Comparison of ENCODE assay signal across 10 cellular contexts in genomic region chr3:127226946-127227842, GRCh38. TPM values are rescaled to one million over a fixed set of nuclear protein-coding genes. Genes with fewer than 3 reads are reported as not detected.
DNase-seq lines count a peak whose midpoint lies in the region; ATAC-seq, FAIRE-seq and TF ChIP-seq lines count a peak whose summit lies in the region.
"Had no signal": no experiment of that assay in that cellular context is flagged by ENCODE, and none has a peak within 500 bp of the region (broad histone marks: within the 10 kb centered on the region; RNA-seq: fewer than 3 reads in every experiment).

No MANE protein-coding gene starts in this region.

- intact Hi-C loops in GM12878 (cut with micrococcal nuclease; ENCODE audit: unreplicated experiment): no loop called here

- FAIRE-seq in GM12878 (lab: Jason Lieb, UNC): no peak

- WGBS in GM12878 (ENCODE audit: insufficient coverage, insufficient replicate concordance, low lambda C conversion rate, missing lambda C conversion rate): 40% methylated on average over 19 of the region's 22 CpGs

- H3K79me2 ChIP-seq in GM12878 (ENCODE audit: control insufficient read depth, insufficient read depth, low read length): no peaks in the 10 kb centered on the region
- H3K79me2 ChIP-seq in osteoblast (ENCODE audit: insufficient read depth, low read length): no peaks in the 10 kb centered on the region

- H3K9ac ChIP-seq in GM12878 (ENCODE audit: control insufficient read depth, insufficient read depth, low read length): no peak overlapping the region

- TF ChIP-seq POLR2A in GM12878 (IDR thresholded peaks at IDR 0.05; ENCODE audit: low read depth, low read length): peak; percentile 32; the same call in 1 of the 2 replicates

- CTCF ChIA-PET in GM12878 (lab: Yijun Ruan, JAX): interaction anchor here (1.1 to 1.7 kb wide), 4 partner anchors 17 to 78 kb away, joined by 3 to 5 read pairs (median 4); no protein-coding TSS in a partner anchor

- H3K4me3 ChIP-seq in GM12878 (no peak overlapping the region), osteoblast (ENCODE audit: insufficient read depth, low read length) (no peak overlapping the region)

- H3K4me2 ChIP-seq in GM12878 (ENCODE audit: control insufficient read depth, insufficient read depth): no peak overlapping the region
- H3K4me2 ChIP-seq in osteoblast (ENCODE audit: insufficient read depth, low read length): peak overlapping the region; percentile 53

- TF ChIP-seq RAD21 in GM12878 (IDR thresholded peaks at IDR 0.05; ENCODE audit: insufficient read depth, low read depth, low read length): no peak

- peaks cover 19% of the 10 kb centered on the region for H3K9me3 Mint-ChIP-seq in stimulated activated memory B cell treated with anti-CD40 and anti-IgM and Interleukin-4, amounts not matched to agents 10 μg/mL and 1 μg/mL and 100 μg/mL, for 72 hours

- H3K36me3 Mint-ChIP-seq in stimulated activated memory B cell treated with anti-CD40 and anti-IgM and Interleukin-4, amounts not matched to agents 10 μg/mL and 1 μg/mL and 100 μg/mL, for 72 hours: no peaks in the 10 kb centered on the region
- H3K36me3 Mint-ChIP-seq: brain had no signal

- no peak overlapping the region for H2AFZ ChIP-seq in GM12878 (ENCODE audit: control insufficient read depth, low read depth, low read length)
- H2AFZ ChIP-seq in osteoblast (ENCODE audit: low read length): no peak overlapping the region

- no peaks in the 10 kb centered on the region for H3K4me1 Mint-ChIP-seq in stimulated activated memory B cell treated with anti-CD40 and anti-IgM and Interleukin-4, amounts not matched to agents 10 μg/mL and 1 μg/mL and 100 μg/mL, for 72 hours
- H3K4me1 Mint-ChIP-seq: brain had no signal

- peaks cover 44% of the 10 kb centered on the region for H3K27me3 Mint-ChIP-seq in stimulated activated memory B cell treated with anti-CD40 and anti-IgM and Interleukin-4, amounts not matched to agents 10 μg/mL and 1 μg/mL and 100 μg/mL, for 72 hours

- POLR2A ChIA-PET in GM12878 (lab: Charles Lee): interaction anchor here (0.6 to 1.0 kb wide), 5 partner anchors 11 to 258 kb away, joined by 3 to 5 read pairs (median 3); no protein-coding TSS in a partner anchor

- SMC1A ChIA-PET in GM12878 (lab: Charles Lee; ENCODE audit: uncharacterized antibody, unreplicated experiment): interaction anchor here (0.6 to 2.7 kb wide), 6 partner anchors 10 to 316 kb away, joined by 3 to 16 read pairs (median 4); no protein-coding TSS in a partner anchor

- H4K20me1 ChIP-seq in GM12878 (ENCODE audit: control insufficient read depth, insufficient read depth) (no peaks in the 10 kb centered on the region), osteoblast (ENCODE audit: insufficient read depth, low read length) (no peaks in the 10 kb centered on the region)

- H3K9me3 ChIP-seq in GM12878 (replicated peaks; ENCODE audit: control insufficient read depth, insufficient read depth, low read length): peaks cover 2% of the 10 kb centered on the region; the same call in 2 of the 3 replicates
- H3K9me3 ChIP-seq in osteoblast (ENCODE audit: low read depth, low read length): no peaks in the 10 kb centered on the region

- TF ChIP-seq CTCF in GM13976 (IDR thresholded peaks at IDR 0.05; ENCODE audit: borderline replicate concordance, control extremely low read depth, extremely low read depth, insufficient read depth, missing control alignments): no peak
- no peak for TF ChIP-seq CTCF in GM12878 (IDR thresholded peaks at IDR 0.05 in 2 of 3, conservative IDR thresholded peaks at IDR 0.05 in 1 of 3; ENCODE audit: control insufficient read depth in 2 of 3, extremely low read depth in 1 of 3, insufficient read depth in 1 of 3, low read depth in 3 of 3, low read length in 3 of 3)
- TF ChIP-seq CTCF in osteoblast (IDR thresholded peaks at IDR 0.05; ENCODE audit: extremely low read depth, low read depth, low read length): no peak

- H3K4me3 Mint-ChIP-seq in stimulated activated memory B cell treated with anti-CD40 and anti-IgM and Interleukin-4, amounts not matched to agents 10 μg/mL and 1 μg/mL and 100 μg/mL, for 72 hours: no peak overlapping the region
- H3K4me3 Mint-ChIP-seq: brain had no signal

- in situ Hi-C loops in GM13976 (cut with MboI; ENCODE audit: low sequenced_read_pairs, unreplicated experiment): no loop called here
- in situ Hi-C loops in GM12878 (cut with MboI): no loop called here

- H3K27ac Mint-ChIP-seq in stimulated activated memory B cell treated with anti-CD40 and anti-IgM and Interleukin-4, amounts not matched to agents 10 μg/mL and 1 μg/mL and 100 μg/mL, for 72 hours: no peak overlapping the region
- H3K27ac Mint-ChIP-seq: brain had no signal

- ATAC-seq in GM12878: 0 out of 3 replicates have a peak, but pooled peaks have one; percentile 25
- no peak for ATAC-seq in GM18873 (IDR thresholded peaks at IDR 0.05; ENCODE audit: low FRiP score, unreplicated experiment)
- ATAC-seq in stimulated activated memory B cell treated with anti-CD40 and anti-IgM and Interleukin-4, amounts not matched to agents 10 μg/mL and 1 μg/mL and 100 μg/mL, for 72 hours: no peak

- DNase-seq in GM13976 (ENCODE audit: low spot score) (peak; percentile 67), Kasumi-1 (lab: John Stamatoyannopoulos, UW) (peak; percentile 84 to 89), GM12878 (ENCODE audit: low read depth, low spot score) (no peak), osteoblast (ENCODE audit: insufficient read length, low spot score, missing footprints) (no peak)
- DNase-seq in stimulated activated CD8-positive, alpha-beta memory T cell treated with anti-CD3 and anti-CD28 coated beads, Interleukin-4, amount 100 ng/mL, for 48 hours: no peak
- DNase-seq: activated CD4-positive, CD25-positive, alpha-beta regulatory T cell treated with anti-CD3 and anti-CD28 coated beads, Interleukin-2, amount 50 U/mL, for 72 hours; NCI-H524 treated with DMSO at 0.1 percent for 48 hours had no signal

- no TSS peak for BruUV-seq in GM12878 (replicated peaks; lab: Mats Ljungman, UMichigan)

- H3K27ac ChIP-seq in GM12878 (ENCODE audit: control insufficient read depth, insufficient read depth): no peak overlapping the region
- H3K27ac ChIP-seq in osteoblast (ENCODE audit: low read depth, low read length): no peak overlapping the region

- H3K4me1 ChIP-seq in GM12878 (ENCODE audit: control insufficient read depth, insufficient read depth, low read length): no peaks in the 10 kb centered on the region; the same call in 1 of the 2 replicates
- peaks cover 4% of the 10 kb centered on the region for H3K4me1 ChIP-seq in osteoblast (ENCODE audit: insufficient read depth, low read length)

- no peaks in the 10 kb centered on the region for H3K36me3 ChIP-seq in GM12878 (ENCODE audit: control insufficient read depth in 2 of 2, insufficient read depth in 2 of 2, low read length in 1 of 2)
- no peaks in the 10 kb centered on the region for H3K36me3 ChIP-seq in osteoblast (ENCODE audit: insufficient read depth, low read length)

- TF ChIP-seq EP300 in GM12878 (IDR thresholded peaks at IDR 0.05; ENCODE audit: borderline replicate concordance in 1 of 2, control insufficient read depth in 1 of 2, low read depth in 2 of 2, low read length in 2 of 2): no peak

- RAD21 ChIA-PET in GM12878 (lab: Charles Lee; ENCODE audit: unreplicated experiment): interaction anchor here (0.6 to 4.5 kb wide), 4 partner anchors 11 to 825 kb away, joined by 3 to 31 read pairs (median 3); partner anchors contain the start of gene SEC61A1

- H3K27me3 ChIP-seq in GM12878 (replicated peaks in 1 of 2; ENCODE audit: control insufficient read depth in 2 of 2, insufficient read depth in 2 of 2, low read length in 1 of 2): no peaks in the 10 kb centered on the region; a peak in 1 of 4 replicates
- peaks cover 3% of the 10 kb centered on the region for H3K27me3 ChIP-seq in osteoblast (ENCODE audit: insufficient read depth, low read length)

TF ChIP-seq in GM12878, 131 proteins besides CTCF, POLR2A, EP300 and RAD21 (continues in another document):
- no peak for TF ChIP-seq ZSCAN29 (IDR thresholded peaks at IDR 0.05)
- TF ChIP-seq PAX5 (IDR thresholded peaks at IDR 0.05; ENCODE audit: borderline replicate concordance, low read depth, low read length): no peak
- TF ChIP-seq JUNB (IDR thresholded peaks at IDR 0.05): no peak
- no peak for TF ChIP-seq BCLAF1 (IDR thresholded peaks at IDR 0.05)

RNA-seq across cellular contexts. Expression of gene PRR23E, which starts 34.3 kb away (rescaled TPM):
- not detected in 2 replicates for total RNA-seq in GM12878 (2013; cell fraction: nucleolus; rRNA removed)
- total RNA-seq in GM12878 (2014; rRNA removed) (not detected in 2 replicates), GM12878 (2014; rRNA removed; fragmentation: Illumina TruSeq; extraction: Trizol) (not detected in 2 replicates), GM12878 (2021) (not detected in 2 replicates), osteoblast (not detected in 2 replicates)
- polyA plus RNA-seq in GM12878 (2011; ENCODE audit: low read depth): not detected
- polyA plus RNA-seq in GM12878 (2011; rRNA removed) (not detected in 2 replicates), GM12878 (2014; fragmentation: Illumina TruSeq; extraction: Trizol) (not detected in 2 replicates), GM12878 (2014; fragmentation: Nextera tagmentation; extraction: Ambion mirVana) (not detected), GM12878 (2014; rRNA removed) (not detected in 2 replicates), GM12878 (2016; fragmentation: Nextera tagmentation; extraction: Ambion mirVana) (not detected)
- not detected in 2 replicates for polyA plus RNA-seq in GM12878 (2011; cell fraction: cytosol; rRNA removed)
- polyA plus RNA-seq in GM12878 (2011; cell fraction: nucleus; rRNA removed): not detected in 2 replicates
- polyA plus RNA-seq in GM12878 (2012): not detected in 2 replicates
- polyA minus RNA-seq in GM12878 (2011; rRNA and poly(A)+ RNA removed): not detected in 2 replicates
- not detected in 2 replicates for polyA minus RNA-seq in GM12878 (2011; cell fraction: cytosol; rRNA and poly(A)+ RNA removed)
- not detected in 2 replicates for polyA minus RNA-seq in GM12878 (2011; cell fraction: nucleus; rRNA and poly(A)+ RNA removed)

Comparison
In these comparisons a context has a peak if more than half of its experiments do, and no peak if none do; other contexts are left out.
1. DNase-seq: peak in GM13976 (single experiment) and Kasumi-1 (2 of 2); none in GM12878 (single experiment), osteoblast (single experiment) and stimulated activated CD8-positive, alpha-beta memory T cell treated with anti-CD3 and anti-CD28 coated beads, Interleukin-4, amount 100 ng/mL, for 48 hours (single experiment).